In genomic region chr4:149785686-149786431, GRCh38 we compare ENCODE assay signal across 23 cellular contexts. TPM values are rescaled to one million over a fixed set of nuclear protein-coding genes. Genes with fewer than 3 reads are reported as not detected.
DNase-seq lines count a peak whose midpoint lies in the region; ATAC-seq and TF ChIP-seq lines count a peak whose summit lies in the region.
"Had no signal": no experiment of that assay in that cellular context is flagged by ENCODE, and none has a peak within 500 bp of the region (broad histone marks: within the 10 kb centered on the region; RNA-seq: fewer than 3 reads in every experiment).

No MANE protein-coding gene starts in this region.

- no peaks in the 10 kb centered on the region for H3K9me3 ChIP-seq in SJSA1 (replicated peaks)
- H3K9me3 ChIP-seq in trophoblast cell (ENCODE audit: insufficient read depth, low read depth, low read length) = no peaks in the 10 kb centered on the region
- H3K9me3 ChIP-seq: lower lobe of right lung, transverse colon had no signal

- H3K4me3 ChIP-seq in SJSA1 (no peak overlapping the region), fibroblast of pulmonary artery (replicated peaks; ENCODE audit: low read depth, low read length) (no peak overlapping the region), trophoblast cell (ENCODE audit: low read depth, low read length) (no peak overlapping the region)
- H3K4me3 ChIP-seq: BLaER1 treated with 17β-estradiol and CSF1 and Interleukin-3, amounts not matched to agents 10 nM and 100 nM; lower lobe of right lung; transverse colon had no signal

- CTCF ChIA-PET in activated CD8-positive, alpha-beta memory T cell treated with anti-CD3 and anti-CD28 coated beads, Interleukin-2, amount 10 ng/mL, durations not matched to agents 7 days and 5 days (lab: Charles Lee) = no interaction called here

- no peak overlapping the region for H2AK5ac ChIP-seq in trophoblast cell (ENCODE audit: low read length)

- no peak overlapping the region for H3K9ac ChIP-seq in trophoblast cell (ENCODE audit: low read length)
- H3K9ac ChIP-seq: BLaER1 treated with 17β-estradiol and CSF1 and Interleukin-3, amounts not matched to agents 10 nM and 100 nM had no signal

- no peak overlapping the region for H3K27ac Mint-ChIP-seq in activated CD8-positive, alpha-beta memory T cell treated with anti-CD3 and anti-CD28 coated beads, Interleukin-2, amount 10 ng/mL, durations not matched to agents 7 days and 5 days
- no peak overlapping the region for H3K27ac Mint-ChIP-seq in activated T-cell treated with anti-CD3 and anti-CD28 coated beads, Interleukin-2, amount 50 U/mL, for 72 hours
- H3K27ac Mint-ChIP-seq: activated CD4-positive, alpha-beta T cell treated with anti-CD3 and anti-CD28 coated beads for 36 hours; naive thymus-derived CD8-positive, alpha-beta T cell had no signal

- H3K27me3 ChIP-seq in SJSA1 (replicated peaks) (no peaks in the 10 kb centered on the region), trophoblast cell (ENCODE audit: insufficient read depth, low read length) (no peaks in the 10 kb centered on the region)
- H3K27me3 ChIP-seq: BLaER1 treated with 17β-estradiol and CSF1 and Interleukin-3, amounts not matched to agents 10 nM and 100 nM; foreskin keratinocyte; transverse colon had no signal

- H3K27ac ChIP-seq in SJSA1 (peak overlapping the region; percentile 57), trophoblast cell (ENCODE audit: low read depth, low read length) (peak overlapping the region; percentile 71)
- H3K27ac ChIP-seq: BLaER1 treated with 17β-estradiol and CSF1 and Interleukin-3, amounts not matched to agents 10 nM and 100 nM; foreskin keratinocyte; lower lobe of right lung; transverse colon had no signal

- no peak overlapping the region for H3K14ac ChIP-seq in trophoblast cell (ENCODE audit: low read length)

- H2BK120ac ChIP-seq in trophoblast cell (ENCODE audit: insufficient read depth, low read length, poor library complexity) = no peak overlapping the region

- H4K91ac ChIP-seq in trophoblast cell (ENCODE audit: low read depth, low read length) = no peak overlapping the region

- H3K27me3 Mint-ChIP-seq in activated CD8-positive, alpha-beta memory T cell treated with anti-CD3 and anti-CD28 coated beads, Interleukin-2, amount 10 ng/mL, durations not matched to agents 7 days and 5 days = no peaks in the 10 kb centered on the region
- no peaks in the 10 kb centered on the region for H3K27me3 Mint-ChIP-seq in activated T-cell treated with anti-CD3 and anti-CD28 coated beads, Interleukin-2, amount 50 U/mL, for 72 hours (ENCODE audit: low read depth)
- H3K27me3 Mint-ChIP-seq: activated CD4-positive, alpha-beta T cell treated with anti-CD3 and anti-CD28 coated beads for 36 hours had no signal

- no peak overlapping the region for H3K4me3 Mint-ChIP-seq in activated CD8-positive, alpha-beta memory T cell treated with anti-CD3 and anti-CD28 coated beads, Interleukin-2, amount 10 ng/mL, durations not matched to agents 7 days and 5 days
- H3K4me3 Mint-ChIP-seq in activated T-cell treated with anti-CD3 and anti-CD28 coated beads, Interleukin-2, amount 50 U/mL, for 72 hours = no peak overlapping the region
- H3K4me3 Mint-ChIP-seq: activated CD4-positive, alpha-beta T cell treated with anti-CD3 and anti-CD28 coated beads for 36 hours; naive thymus-derived CD8-positive, alpha-beta T cell had no signal

- no peak overlapping the region for H4K12ac ChIP-seq in trophoblast cell (ENCODE audit: low read depth, low read length)

- H2BK12ac ChIP-seq in trophoblast cell (ENCODE audit: low read length) = no peak overlapping the region

- peaks cover 2% of the 10 kb centered on the region for H3K9me3 Mint-ChIP-seq in activated CD8-positive, alpha-beta memory T cell treated with anti-CD3 and anti-CD28 coated beads, Interleukin-2, amount 10 ng/mL, durations not matched to agents 7 days and 5 days (ENCODE audit: low read depth)
- H3K9me3 Mint-ChIP-seq in activated T-cell treated with anti-CD3 and anti-CD28 coated beads, Interleukin-2, amount 50 U/mL, for 72 hours = peaks cover 5 to 6% of the 10 kb centered on the region in 2 donors

- H3K4me1 ChIP-seq in SJSA1 (replicated peaks) (peaks cover 42% of the 10 kb centered on the region), trophoblast cell (ENCODE audit: control insufficient read depth in 1 of 2, insufficient read depth in 2 of 2, low read length in 2 of 2) (no peaks in the 10 kb centered on the region)
- H3K4me1 ChIP-seq: lower lobe of right lung, transverse colon had no signal

- no peaks in the 10 kb centered on the region for H3K79me2 ChIP-seq in trophoblast cell (ENCODE audit: control insufficient read depth, insufficient read depth, low read length, poor library complexity)

- no peak overlapping the region for H2AFZ ChIP-seq in trophoblast cell (ENCODE audit: insufficient read depth, low read length, poor library complexity)

- H3K4ac ChIP-seq in trophoblast cell (ENCODE audit: low read depth, low read length) = no peak overlapping the region

- H4K8ac ChIP-seq in trophoblast cell (ENCODE audit: low read depth, low read length) = no peak overlapping the region

- DNase-seq in GM04504 (ENCODE audit: low read depth) (peak; percentile 46), SJSA1 (ENCODE audit: low read depth in 1 of 2, low spot score in 2 of 2) (peak in 1 of 2 experiments; percentile 38), fibroblast of pulmonary artery (ENCODE audit: low read depth) (peak; percentile 56), trophoblast cell (peak; percentile 67 to 87), KG1 (lab: John Stamatoyannopoulos, UW) (no peak)
- no peak for DNase-seq in activated CD8-positive, alpha-beta memory T cell treated with anti-CD3 and anti-CD28 coated beads, Interleukin-2, amount 10 ng/mL, durations not matched to agents 7 days and 5 days
- DNase-seq in activated T-cell treated with anti-CD3 and anti-CD28 coated beads, Interleukin-2, amount 50 U/mL, for 72 hours = no peak
- DNase-seq: activated CD4-positive, alpha-beta T cell treated with anti-CD3 and anti-CD28 coated beads for 36 hours; activated CD8-positive, alpha-beta memory T cell treated with anti-CD3 and anti-CD28 coated beads, Interleukin-2, amount 50 U/mL, for 4 hours; activated naive CD4-positive, alpha-beta T cell treated with anti-CD3 and anti-CD28 coated beads, Interleukin-2, amount 50 U/mL, for 16 hours; DMS 273 treated with DMSO at 0.1 percent for 48 hours; foreskin keratinocyte; lower lobe of right lung; naive thymus-derived CD8-positive, alpha-beta T cell; NCI-H2081 treated with DMSO at 0.1 percent for 48 hours; NCI-H526; T1000; transverse colon had no signal

- H3K79me1 ChIP-seq in trophoblast cell (ENCODE audit: low read length) = peaks cover 1% of the 10 kb centered on the region

- no peaks in the 10 kb centered on the region for H3K36me3 Mint-ChIP-seq in activated CD8-positive, alpha-beta memory T cell treated with anti-CD3 and anti-CD28 coated beads, Interleukin-2, amount 10 ng/mL, durations not matched to agents 7 days and 5 days
- peaks cover 0 to 3% of the 10 kb centered on the region in 2 donors for H3K36me3 Mint-ChIP-seq in activated T-cell treated with anti-CD3 and anti-CD28 coated beads, Interleukin-2, amount 50 U/mL, for 72 hours (ENCODE audit: insufficient read depth in 2 of 2)
- H3K36me3 Mint-ChIP-seq: naive thymus-derived CD8-positive, alpha-beta T cell had no signal

- no peak for ATAC-seq in activated CD8-positive, alpha-beta memory T cell treated with anti-CD3 and anti-CD28 coated beads, Interleukin-2, amount 10 ng/mL, durations not matched to agents 7 days and 5 days
- ATAC-seq in HG03439 (IDR thresholded peaks at IDR 0.05; ENCODE audit: unreplicated experiment) = no peak
- ATAC-seq in activated T-cell treated with anti-CD3 and anti-CD28 coated beads, Interleukin-2, amount 50 U/mL, for 72 hours (replicated peaks in 1 of 2) = no peak
- ATAC-seq: activated CD4-positive, alpha-beta T cell treated with anti-CD3 and anti-CD28 coated beads for 36 hours; foreskin keratinocyte; lower lobe of right lung; naive thymus-derived CD8-positive, alpha-beta T cell had no signal

- H3K4me1 Mint-ChIP-seq in activated CD8-positive, alpha-beta memory T cell treated with anti-CD3 and anti-CD28 coated beads, Interleukin-2, amount 10 ng/mL, durations not matched to agents 7 days and 5 days = no peaks in the 10 kb centered on the region
- H3K4me1 Mint-ChIP-seq in activated T-cell treated with anti-CD3 and anti-CD28 coated beads, Interleukin-2, amount 50 U/mL, for 72 hours (ENCODE audit: low read depth) = no peaks in the 10 kb centered on the region
- H3K4me1 Mint-ChIP-seq: activated CD4-positive, alpha-beta T cell treated with anti-CD3 and anti-CD28 coated beads for 36 hours; naive thymus-derived CD8-positive, alpha-beta T cell had no signal

- H3K23ac ChIP-seq in trophoblast cell (ENCODE audit: low read length) = no peak overlapping the region

- WGBS in trophoblast cell (ENCODE audit: extremely low coverage, insufficient coverage, insufficient read length) = no CpG with 5 or more reads among the region's 1 CpG

- no peak overlapping the region for H3K18ac ChIP-seq in trophoblast cell (ENCODE audit: low read length)

- no peak overlapping the region for H3K4me2 ChIP-seq in trophoblast cell (ENCODE audit: low read length)
- H3K4me2 ChIP-seq: BLaER1 treated with 17β-estradiol and CSF1 and Interleukin-3, amounts not matched to agents 10 nM and 100 nM had no signal

- H2BK5ac ChIP-seq in trophoblast cell (ENCODE audit: low read depth, low read length, poor library complexity) = no peak overlapping the region

- H3K36me3 ChIP-seq in SJSA1 (no peaks in the 10 kb centered on the region), trophoblast cell (ENCODE audit: control insufficient read depth in 1 of 2, insufficient read depth in 2 of 2, low read length in 2 of 2) (no peaks in the 10 kb centered on the region)
- H3K36me3 ChIP-seq: BLaER1 treated with 17β-estradiol and CSF1 and Interleukin-3, amounts not matched to agents 10 nM and 100 nM; lower lobe of right lung; transverse colon had no signal

- TF ChIP-seq CTCF in fibroblast of pulmonary artery (IDR thresholded peaks at IDR 0.05; ENCODE audit: low read length, missing control alignments) = no peak

RNA-seq across cellular contexts. Expression of gene IQCM, which starts 29.8 kb away (rescaled TPM):
- total RNA-seq in SJSA1 (2014; rRNA removed; shearing (Covaris generic)) = not detected in 2 replicates
- 0.01 TPM in 1 of 2 replicates, not detected in the other for polyA plus RNA-seq in trophoblast cell (2013)
- total RNA-seq in activated CD8-positive, alpha-beta memory T cell treated with anti-CD3 and anti-CD28 coated beads, Interleukin-2, amount 10 ng/mL, durations not matched to agents 7 days and 5 days = not detected
- not detected for total RNA-seq in activated T-cell treated with anti-CD3 and anti-CD28 coated beads, Interleukin-2, amount 50 U/mL, for 72 hours
- total RNA-seq: activated CD4-positive, alpha-beta T cell treated with anti-CD3 and anti-CD28 coated beads for 36 hours; bronchial epithelial cell; foreskin keratinocyte; HT-29; lower lobe of right lung; naive thymus-derived CD8-positive, alpha-beta T cell; SK-MEL-5 had no signal
- polyA plus RNA-seq: foreskin keratinocyte; naive thymus-derived CD8-positive, alpha-beta T cell had no signal

Comparison
In these comparisons a context has a peak if more than half of its experiments do, and no peak if none do; other contexts are left out.
1. DNase-seq: peak in GM04504 (single experiment), fibroblast of pulmonary artery (single experiment) and trophoblast cell (2 of 2); none in activated CD8-positive, alpha-beta memory T cell treated with anti-CD3 and anti-CD28 coated beads, Interleukin-2, amount 10 ng/mL, durations not matched to agents 7 days and 5 days (single experiment), activated T-cell treated with anti-CD3 and anti-CD28 coated beads, Interleukin-2, amount 50 U/mL, for 72 hours (0 of 2) and KG1 (single experiment).